Comparison of ENCODE assay signal across 1 cellular context in genomic region chr2:83196225-83196624, GRCh38.
TF ChIP-seq lines count a peak whose summit lies in the region.

No MANE protein-coding gene starts in this region.

TF ChIP-seq in GM23338, 12 proteins besides CTCF, POLR2A, EP300 and RAD21 (continued from another document):
- TF ChIP-seq ZNF331 (CRISPR knock-in tag; IDR thresholded peaks at IDR 0.05; ENCODE audit: low read depth), result no peak
- TF ChIP-seq ZNF462 (CRISPR knock-in tag; IDR thresholded peaks at IDR 0.05), result no peak
- no peak for TF ChIP-seq POLR2AphosphoS5 (IDR thresholded peaks at IDR 0.05; ENCODE audit: low read depth)
- no peak for TF ChIP-seq EZH2phosphoT487 (IDR thresholded peaks at IDR 0.05; ENCODE audit: unreplicated experiment)
- no peak for TF ChIP-seq ETS1 (IDR thresholded peaks at IDR 0.05)
- TF ChIP-seq CREB1 (CRISPR knock-in tag; IDR thresholded peaks at IDR 0.05; ENCODE audit: low read depth), result no peak
